Comparison of ENCODE assay signal across 35 cellular contexts in the genomic region with DNA sequence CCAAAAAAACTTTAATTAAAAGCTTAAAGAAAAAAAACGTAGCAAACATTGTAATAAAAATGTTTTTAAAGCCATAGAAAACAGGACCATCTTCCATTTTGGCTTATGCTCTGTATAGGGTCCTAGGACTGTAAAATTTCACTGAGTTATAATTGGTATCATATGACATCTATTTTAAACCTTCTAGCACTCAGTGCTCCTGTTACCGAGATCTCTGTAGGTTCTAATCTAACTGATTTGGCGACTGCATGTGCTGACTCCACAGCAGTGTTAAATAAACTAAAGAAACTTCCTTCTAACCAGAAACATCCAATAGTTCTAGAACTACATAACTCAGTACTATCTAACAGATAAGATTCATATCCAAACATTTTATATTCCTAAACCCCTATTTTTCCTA. TPM values are rescaled to one million over a fixed set of nuclear protein-coding genes. Genes with fewer than 3 reads are reported as not detected.
"Had no signal": no experiment of that assay in that cellular context is flagged by ENCODE, and none has a peak within 500 bp of the region (broad histone marks: within the 10 kb centered on the region; RNA-seq: fewer than 3 reads in every experiment).

A gene with protein sequence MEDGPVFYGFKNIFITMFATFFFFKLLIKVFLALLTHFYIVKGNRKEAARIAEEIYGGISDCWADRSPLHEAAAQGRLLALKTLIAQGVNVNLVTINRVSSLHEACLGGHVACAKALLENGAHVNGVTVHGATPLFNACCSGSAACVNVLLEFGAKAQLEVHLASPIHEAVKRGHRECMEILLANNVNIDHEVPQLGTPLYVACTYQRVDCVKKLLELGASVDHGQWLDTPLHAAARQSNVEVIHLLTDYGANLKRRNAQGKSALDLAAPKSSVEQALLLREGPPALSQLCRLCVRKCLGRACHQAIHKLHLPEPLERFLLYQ (minus strand): TSS at position 132 of the 400 bp plus-strand sequence. CDS start 35 bp downstream, at position 97.

- H3K4me1 ChIP-seq: ascending aorta, left lung, sigmoid colon, suprapubic skin, upper lobe of right lung had no signal

- H3K36me3 ChIP-seq: ascending aorta, brain microvascular endothelial cell, left lung, neutrophil, sigmoid colon, suprapubic skin had no signal

- ATAC-seq: effector memory CD8-positive, alpha-beta T cell; left lung; upper lobe of right lung had no signal

- H3K9me3 ChIP-seq: ascending aorta, left lung, neutrophil, sigmoid colon, suprapubic skin, tibial artery, upper lobe of right lung had no signal

- DNase-seq: activated CD4-positive, alpha-beta memory T cell treated with anti-CD3 and anti-CD28 coated beads for 36 hours; activated CD4-positive, alpha-beta T cell treated with anti-CD3 and anti-CD28 coated beads, Interleukin-2, amount 10 ng/mL, durations not matched to agents 24 days and 14 days; activated CD4-positive, CD25-positive, alpha-beta regulatory T cell treated with anti-CD3 and anti-CD28 coated beads, Interleukin-2, amount 50 U/mL, for 72 hours; activated CD8-positive, alpha-beta memory T cell treated with anti-CD3 and anti-CD28 coated beads, Interleukin-2, amount 50 U/mL, for 4 hours; activated gamma-delta T cell; activated naive CD4-positive, alpha-beta T cell treated with anti-CD3 and anti-CD28 coated beads, Interleukin-2, amount 10 ng/mL, durations not matched to agents 7 days and 5 days; activated naive CD8-positive, alpha-beta T cell treated with anti-CD3 and anti-CD28 coated beads, Interleukin-2, amount 10 ng/mL, durations not matched to agents 7 days and 5 days; activated T-cell treated with anti-CD3 and anti-CD28 coated beads, Interleukin-2, amount 50 U/mL, for 24 hours; brain microvascular endothelial cell; caudate nucleus; cortex of kidney; effector memory CD8-positive, alpha-beta T cell; erythroblast; head of caudate nucleus; left lung; nephron progenitor cell; sigmoid colon; stimulated activated CD4-positive, alpha-beta T cell treated with anti-CD3 and anti-CD28 coated beads, Interleukin-15, amount 100 ng/mL, for 24 hours; stimulated activated CD4-positive, alpha-beta T cell treated with anti-CD3 and anti-CD28 coated beads, Interleukin-2, amount 100 ng/mL, for 24 hours; stimulated activated naive CD4-positive, alpha-beta T cell; T-helper 2 cell; tibial artery; upper lobe of right lung had no signal

- H3K4me3 ChIP-seq: ascending aorta, left lung, sigmoid colon, suprapubic skin, tibial artery, upper lobe of right lung had no signal

- H3K27me3 ChIP-seq: ascending aorta, brain microvascular endothelial cell, left lung, neutrophil, sigmoid colon, suprapubic skin, tibial artery, upper lobe of right lung had no signal

- H3K27ac ChIP-seq: ascending aorta, brain microvascular endothelial cell, left lung, neutrophil, sigmoid colon, suprapubic skin, tibial artery, upper lobe of right lung had no signal

RNA-seq across cellular contexts. Expression of the gene that starts here (rescaled TPM):
- total RNA-seq: activated CD4-positive, alpha-beta memory T cell treated with anti-CD3 and anti-CD28 coated beads for 36 hours; activated CD4-positive, alpha-beta T cell treated with anti-CD3 and anti-CD28 coated beads, Interleukin-2, amount 10 ng/mL, durations not matched to agents 24 days and 14 days; activated CD8-positive, alpha-beta memory T cell treated with anti-CD3 and anti-CD28 coated beads for 36 hours; activated naive CD8-positive, alpha-beta T cell treated with anti-CD3 and anti-CD28 coated beads, Interleukin-2, amount 10 ng/mL, durations not matched to agents 7 days and 5 days; ascending aorta; chondrocyte; kidney epithelial cell; lung microvascular endothelial cell; mesenteric fat pad; mucosa of gallbladder; osteocyte; posterior vena cava; renal cortical epithelial cell; sigmoid colon had no signal
